23 cellular contexts compared by ENCODE assay signal in genomic region chr5:12217039-12217438, GRCh38.
"Had no signal": no experiment of that assay in that cellular context is flagged by ENCODE, and none has a peak within 500 bp of the region (broad histone marks: within the 10 kb centered on the region; RNA-seq: fewer than 3 reads in every experiment).

No MANE protein-coding gene starts in this region.

- ATAC-seq: gastroesophageal sphincter; mucosa of descending colon; naive thymus-derived CD8-positive, alpha-beta T cell; right lobe of liver; stimulated activated memory B cell treated with anti-CD40 and anti-IgM and Interleukin-4, amounts not matched to agents 10 μg/mL and 1 μg/mL and 100 μg/mL, for 72 hours had no signal

- H3K27me3 Mint-ChIP-seq: naive thymus-derived CD8-positive, alpha-beta T cell; stimulated activated memory B cell treated with anti-CD40 and anti-IgM and Interleukin-4, amounts not matched to agents 10 μg/mL and 1 μg/mL and 100 μg/mL, for 72 hours; stimulated activated naive CD8-positive, alpha-beta T cell treated with anti-CD3 and anti-CD28 coated beads, Interleukin-15, Interleukin-2, amounts not matched to agents 100 ng/mL and 50 ng/mL, for 24 hours had no signal

- H3K4me1 Mint-ChIP-seq: naive thymus-derived CD8-positive, alpha-beta T cell; stimulated activated memory B cell treated with anti-CD40 and anti-IgM and Interleukin-4, amounts not matched to agents 10 μg/mL and 1 μg/mL and 100 μg/mL, for 72 hours had no signal

- H3K9me3 ChIP-seq: colonic mucosa, esophagus squamous epithelium, prostate gland, right lobe of liver, vagina had no signal

- H3K27me3 ChIP-seq: colonic mucosa, esophagus squamous epithelium, gastroesophageal sphincter, right lobe of liver, tibial artery, upper lobe of left lung, vagina had no signal

- H3K36me3 ChIP-seq: colonic mucosa, esophagus squamous epithelium, gastroesophageal sphincter, prostate gland, right lobe of liver, tibial artery, upper lobe of left lung, vagina had no signal

- H3K4me1 ChIP-seq: colonic mucosa, esophagus squamous epithelium, gastroesophageal sphincter, parathyroid adenoma, prostate gland, right lobe of liver, tibial artery, upper lobe of left lung, vagina had no signal

- H3K27ac ChIP-seq: colonic mucosa, esophagus squamous epithelium, gastroesophageal sphincter, parathyroid adenoma, prostate gland, right lobe of liver, tibial artery, upper lobe of left lung, vagina had no signal

- H3K4me3 ChIP-seq: colonic mucosa, esophagus squamous epithelium, gastroesophageal sphincter, mucosa of descending colon, prostate gland, right lobe of liver, tibial artery, upper lobe of left lung, vagina had no signal

- H3K27ac Mint-ChIP-seq: naive thymus-derived CD8-positive, alpha-beta T cell; stimulated activated memory B cell treated with anti-CD40 and anti-IgM and Interleukin-4, amounts not matched to agents 10 μg/mL and 1 μg/mL and 100 μg/mL, for 72 hours; stimulated activated naive CD8-positive, alpha-beta T cell treated with anti-CD3 and anti-CD28 coated beads, Interleukin-15, Interleukin-2, amounts not matched to agents 100 ng/mL and 50 ng/mL, for 24 hours had no signal

- H3K36me3 Mint-ChIP-seq: naive thymus-derived CD8-positive, alpha-beta T cell; stimulated activated memory B cell treated with anti-CD40 and anti-IgM and Interleukin-4, amounts not matched to agents 10 μg/mL and 1 μg/mL and 100 μg/mL, for 72 hours had no signal

- H3K4me3 Mint-ChIP-seq: naive thymus-derived CD8-positive, alpha-beta T cell; stimulated activated memory B cell treated with anti-CD40 and anti-IgM and Interleukin-4, amounts not matched to agents 10 μg/mL and 1 μg/mL and 100 μg/mL, for 72 hours; stimulated activated naive CD8-positive, alpha-beta T cell treated with anti-CD3 and anti-CD28 coated beads, Interleukin-15, Interleukin-2, amounts not matched to agents 100 ng/mL and 50 ng/mL, for 24 hours had no signal

- DNase-seq: colonic mucosa; dermis blood vessel endothelial cell; esophagus squamous epithelium; foreskin fibroblast; glutamatergic neuron; kidney glomerular epithelial cell; mammary epithelial cell; mucosa of descending colon; naive thymus-derived CD8-positive, alpha-beta T cell; occipital lobe; retina; right lobe of liver; stimulated activated CD4-positive, alpha-beta T cell treated with anti-CD3 and anti-CD28 coated beads, Interleukin-15, amount 100 ng/mL, for 24 hours; stimulated activated CD4-positive, alpha-beta T cell treated with anti-CD3 and anti-CD28 coated beads, Interleukin-1b, Interleukin-23, amount 100 ng/mL, for 48 hours; stimulated activated CD4-positive, alpha-beta T cell treated with anti-CD3 and anti-CD28 coated beads, Interleukin-4, amount 100 ng/mL, for 24 hours; tibial artery had no signal
